In genomic region chr11:119907122-119907933, GRCh38 we compare ENCODE assay signal across 16 cellular contexts.
DNase-seq lines count a peak whose midpoint lies in the region; ATAC-seq, FAIRE-seq and TF ChIP-seq lines count a peak whose summit lies in the region.
"Had no signal": no experiment of that assay in that cellular context is flagged by ENCODE, and none has a peak within 500 bp of the region (broad histone marks: within the 10 kb centered on the region; RNA-seq: fewer than 3 reads in every experiment).

No MANE protein-coding gene starts in this region.

- no peaks in the 10 kb centered on the region for H3K27me3 ChIP-seq in lung (ENCODE audit: control insufficient read depth, insufficient read depth)
- H3K27me3 ChIP-seq in upper lobe of left lung = no peaks in the 10 kb centered on the region
- H3K27me3 ChIP-seq: SJSA1 had no signal

- no peak for TF ChIP-seq CTCF in lung (IDR thresholded peaks at IDR 0.05; ENCODE audit: control extremely low read depth, extremely low read depth)
- TF ChIP-seq CTCF in upper lobe of left lung (IDR thresholded peaks at IDR 0.05) = no peak
- no peak for TF ChIP-seq CTCF in D721Med (IDR thresholded peaks at IDR 0.05; ENCODE audit: insufficient read depth, missing control alignments)

- no peaks in the 10 kb centered on the region for H3K36me3 ChIP-seq in lung (ENCODE audit: control insufficient read depth in 2 of 2, insufficient read depth in 2 of 2, low read length in 2 of 2)
- H3K36me3 ChIP-seq in upper lobe of left lung = no peaks in the 10 kb centered on the region
- H3K36me3 ChIP-seq: SJSA1 had no signal

- peak overlapping the region in 1 of 2 donors; percentile 61 for H3K27ac ChIP-seq in lung (ENCODE audit: low read depth in 1 of 2, low read length in 1 of 2)
- H3K27ac ChIP-seq in upper lobe of left lung = peak overlapping the region in 1 of 4 donors; percentile 46
- H3K27ac ChIP-seq: KMS-11, SJSA1 had no signal

- TF ChIP-seq POLR2A in upper lobe of left lung (IDR thresholded peaks at IDR 0.05) = no peak

- H3K9me3 ChIP-seq in lung (ENCODE audit: control insufficient read depth in 2 of 2, insufficient read depth in 1 of 2, low read length in 1 of 2) = no peaks in the 10 kb centered on the region
- H3K9me3 ChIP-seq in upper lobe of left lung = no peaks in the 10 kb centered on the region
- H3K9me3 ChIP-seq: SJSA1 had no signal

- ATAC-seq in lung (ENCODE audit: insufficient read depth, low FRiP score) = peak; percentile 53
- ATAC-seq in upper lobe of left lung (ENCODE audit: low FRiP score in 2 of 2) = peak; percentile 16 to 72

- peak; percentile 24 to 53 for DNase-seq in NCI-H524 (lab: John Stamatoyannopoulos, UW)
- no peak for DNase-seq in NCI-H524 treated with DMSO at 0.1 percent for 48 hours (lab: John Stamatoyannopoulos, UW)
- peak; percentile 92 for DNase-seq in cerebellar cortex (ENCODE audit: low spot score)
- DNase-seq in lung (ENCODE audit: low spot score) = peak; percentile 66
- peak; percentile 40 to 66 for DNase-seq in upper lobe of left lung
- DNase-seq in NCI-H2171 treated with DMSO at 0.1 percent for 48 hours (lab: John Stamatoyannopoulos, UW) = no peak
- DNase-seq in D721Med (ENCODE audit: insufficient read length, low spot score) = no peak
- no peak for DNase-seq in germinal center (ENCODE audit: low spot score)
- DNase-seq: 8988T, activated gamma-delta T cell treated with Interleukin-2 at 50 U/mL for 16 hours, GOT3, naive B cell, NCI-H187 treated with DMSO at 0.1 percent for 48 hours had no signal

- WGBS in lung, 2 donors = 58 to 72% methylated on average over 12 of the region's 12 CpGs
- 62 to 64% methylated on average over 12 of the region's 12 CpGs for WGBS in upper lobe of left lung, 2 donors

- no peak for FAIRE-seq in D721Med (lab: Jason Lieb, UNC)
- FAIRE-seq: astrocyte had no signal

- TF ChIP-seq EP300 in upper lobe of left lung (IDR thresholded peaks at IDR 0.05) = no peak

- no peak overlapping the region for H3K4me3 ChIP-seq in lung
- no peak overlapping the region for H3K4me3 ChIP-seq in upper lobe of left lung
- H3K4me3 ChIP-seq: SJSA1 had no signal

- H3K4me1 ChIP-seq in lung (ENCODE audit: control insufficient read depth in 2 of 2, insufficient read depth in 2 of 2, low read length in 2 of 2) = peaks cover 2 to 3% of the 10 kb centered on the region in 2 donors
- H3K4me1 ChIP-seq in upper lobe of left lung = peaks cover 0 to 18% (median 2%) of the 10 kb centered on the region in 4 donors
- H3K4me1 ChIP-seq: SJSA1 had no signal

Comparison
In these comparisons a context has a peak if more than half of its experiments do, and no peak if none do; other contexts are left out.
1. DNase-seq: peak in NCI-H524 (2 of 2), cerebellar cortex (single experiment), lung (single experiment) and upper lobe of left lung (2 of 2); none in NCI-H524 treated with DMSO at 0.1 percent for 48 hours (single experiment), NCI-H2171 treated with DMSO at 0.1 percent for 48 hours (single experiment), D721Med (single experiment) and germinal center (single experiment).